ENCODE assay signal across 1 cellular context in genomic region chr1:247210062-247210385, GRCh38.
TF ChIP-seq lines count a peak whose summit lies in the region.

No MANE protein-coding gene starts in this region.

TF ChIP-seq in SK-N-SH, 30 proteins besides CTCF, POLR2A, EP300 and RAD21 (continued from another document):
- TF ChIP-seq JUND (IDR thresholded peaks at IDR 0.05) (no peak), RCOR1 (IDR thresholded peaks at IDR 0.05; ENCODE audit: low read length) (no peak), NFIC (IDR thresholded peaks at IDR 0.05; ENCODE audit: borderline replicate concordance) (no peak)
